Comparison of ENCODE assay signal across 10 cellular contexts in genomic region chr2:43051316-43051715, GRCh38.
DNase-seq lines count a peak whose midpoint lies in the region; ATAC-seq and TF ChIP-seq lines count a peak whose summit lies in the region.
"Had no signal": no experiment of that assay in that cellular context is flagged by ENCODE, and none has a peak within 500 bp of the region (broad histone marks: within the 10 kb centered on the region; RNA-seq: fewer than 3 reads in every experiment).

No MANE protein-coding gene starts in this region.

- H3K27ac ChIP-seq in fibroblast of lung (ENCODE audit: insufficient read depth, low read length) (no peak overlapping the region), spleen (peak overlapping the region in 1 of 8 donors; percentile 21)
- H3K27ac ChIP-seq: gastroesophageal sphincter, psoas muscle had no signal

- ATAC-seq in T-helper 17 cell (no peak), left lobe of liver (no peak)
- ATAC-seq: gastroesophageal sphincter had no signal

- H3K36me3 ChIP-seq in fibroblast of lung (ENCODE audit: control insufficient read depth, insufficient read depth, low read length) (no peaks in the 10 kb centered on the region), spleen (no peaks in the 10 kb centered on the region)
- H3K36me3 ChIP-seq: gastroesophageal sphincter had no signal

- no peak for TF ChIP-seq CTCF in fibroblast of lung (conservative IDR thresholded peaks at IDR 0.05 in 1 of 2, IDR thresholded peaks at IDR 0.05 in 1 of 2; ENCODE audit: low read depth in 1 of 2, low read length in 2 of 2)
- no peak for TF ChIP-seq CTCF in spleen (IDR thresholded peaks at IDR 0.05 in 8 of 11, conservative IDR thresholded peaks at IDR 0.05 in 3 of 11)
- TF ChIP-seq CTCF in GM10248 (IDR thresholded peaks at IDR 0.05; ENCODE audit: control extremely low read depth, extremely low read depth, low read depth, missing control alignments) = no peak

- CTCF ChIA-PET in GM10248 (lab: Yijun Ruan, JAX) = interaction anchor here (0.8 to 1.1 kb wide), 3 partner anchors 20 to 49 kb away, joined by 3 to 4 read pairs (median 3); no protein-coding TSS in a partner anchor

- no peaks in the 10 kb centered on the region for H3K27me3 Mint-ChIP-seq in T-helper 17 cell

- H3K4me1 ChIP-seq in fibroblast of lung (ENCODE audit: control insufficient read depth, extremely low read depth, insufficient read depth, low read length) = peaks cover 12% of the 10 kb centered on the region
- peaks cover 13 to 46% (median 28%) of the 10 kb centered on the region in 6 donors for H3K4me1 ChIP-seq in spleen

- DNase-seq in HS-27A (ENCODE audit: low read depth) (peak; percentile 81), T-helper 17 cell (no peak), fibroblast of lung (ENCODE audit: low read depth in 2 of 2) (peak; percentile 67 to 80), spleen (peak; percentile 49), NCI-H187 treated with DMSO at 0.1 percent for 48 hours (lab: John Stamatoyannopoulos, UW) (no peak), DMS79 treated with DMSO at 0.1 percent for 48 hours (lab: John Stamatoyannopoulos, UW) (no peak), left lobe of liver (ENCODE audit: low spot score) (no peak), GM10248 (ENCODE audit: extremely low spot score) (no peak)

- no peak overlapping the region for H3K4me3 Mint-ChIP-seq in T-helper 17 cell

- H3K9ac ChIP-seq in fibroblast of lung (ENCODE audit: insufficient read depth, low read length) = no peak overlapping the region

- H3K4me3 ChIP-seq in fibroblast of lung (replicated peaks in 1 of 4; ENCODE audit: control extremely low read depth in 1 of 4, insufficient read depth in 1 of 4, low read depth in 3 of 4, low read length in 4 of 4) (no peak overlapping the region), spleen (no peak overlapping the region)
- H3K4me3 ChIP-seq: gastroesophageal sphincter, psoas muscle had no signal

- H2AFZ ChIP-seq in fibroblast of lung (ENCODE audit: low read length) = no peak overlapping the region

- H3K4me1 Mint-ChIP-seq in T-helper 17 cell = peaks cover 18% of the 10 kb centered on the region

- intact Hi-C loops in spleen (cut with DNase I; ENCODE audit: low total_unique reads) = no loop called here

- H3K9me3 ChIP-seq in T-helper 17 cell (ENCODE audit: control insufficient read depth, low read length, poor library complexity, severe bottlenecking) = no peaks in the 10 kb centered on the region
- no peaks in the 10 kb centered on the region for H3K9me3 ChIP-seq in fibroblast of lung (ENCODE audit: control insufficient read depth, insufficient read depth, low read depth, low read length)
- no peaks in the 10 kb centered on the region for H3K9me3 ChIP-seq in spleen
- H3K9me3 ChIP-seq: gastroesophageal sphincter, psoas muscle had no signal

- 62 to 81% (median 76%) methylated on average over 8 of the region's 8 CpGs for WGBS in spleen, 5 donors

- no peak for TF ChIP-seq POLR2A in spleen (IDR thresholded peaks at IDR 0.05)

- no peaks in the 10 kb centered on the region for H3K79me2 ChIP-seq in fibroblast of lung (ENCODE audit: control insufficient read depth, insufficient read depth, low read length)

- peaks cover 2% of the 10 kb centered on the region for H3K36me3 Mint-ChIP-seq in T-helper 17 cell (ENCODE audit: low read depth)

- peak overlapping the region; percentile 32 for H3K27ac Mint-ChIP-seq in T-helper 17 cell

- no peak overlapping the region for H3K4me2 ChIP-seq in fibroblast of lung (ENCODE audit: extremely low read depth, insufficient read depth, low read length)

- POLR2A ChIA-PET in GM10248 (lab: Yijun Ruan, JAX) = no interaction called here

- no peaks in the 10 kb centered on the region for H4K20me1 ChIP-seq in fibroblast of lung (ENCODE audit: control insufficient read depth, extremely low read depth, insufficient read depth, low read length)

- H3K27me3 ChIP-seq in fibroblast of lung (ENCODE audit: control insufficient read depth, insufficient read depth, low read length) (no peaks in the 10 kb centered on the region), spleen (replicated peaks in 1 of 7) (no peaks in the 10 kb centered on the region)
- H3K27me3 ChIP-seq: gastroesophageal sphincter had no signal

Comparison
In these comparisons a context has a peak if more than half of its experiments do, and no peak if none do; other contexts are left out.
1. DNase-seq: peak in HS-27A (single experiment), fibroblast of lung (2 of 2) and spleen (single experiment); none in T-helper 17 cell (0 of 3), NCI-H187 treated with DMSO at 0.1 percent for 48 hours (single experiment), DMS79 treated with DMSO at 0.1 percent for 48 hours (single experiment), left lobe of liver (single experiment) and GM10248 (single experiment).